1 cellular context compared by ENCODE assay signal in the genomic region with DNA sequence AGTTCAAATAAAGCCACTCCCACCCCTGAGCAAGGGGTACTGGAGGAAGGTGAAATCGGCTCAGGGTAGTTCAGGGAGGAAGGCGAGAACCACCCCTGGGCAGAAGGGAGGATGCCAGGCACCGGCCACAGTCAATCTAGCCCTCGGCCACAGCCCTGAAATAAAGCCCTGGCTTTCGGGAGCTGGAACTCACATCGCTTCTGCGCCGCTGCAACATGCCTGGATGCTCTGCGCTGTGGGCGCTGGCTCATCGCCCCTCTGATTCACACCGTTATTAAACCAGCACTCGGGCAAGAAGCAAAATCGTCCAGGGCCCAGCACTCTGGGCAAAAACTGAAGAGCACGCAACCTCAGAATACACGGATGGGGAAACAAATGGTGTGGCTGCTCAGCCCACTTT.
TF ChIP-seq lines count a peak whose summit lies in the region.

No MANE protein-coding gene starts in this region.

TF ChIP-seq in K562, 482 proteins besides CTCF, POLR2A, EP300 and RAD21 (continued from another document):
- TF ChIP-seq ZNF644 (tag; IDR thresholded peaks at IDR 0.05; ENCODE audit: low read depth) (no peak), NCOA4 (IDR thresholded peaks at IDR 0.05; ENCODE audit: partially characterized antibody) (no peak), GABPA (tag; conservative IDR thresholded peaks at IDR 0.05; ENCODE audit: low read depth) (no peak), PHF8 (IDR thresholded peaks at IDR 0.05; ENCODE audit: borderline replicate concordance, low read length) (no peak)
